ENCODE assay signal across 1 cellular context in the genomic region with DNA sequence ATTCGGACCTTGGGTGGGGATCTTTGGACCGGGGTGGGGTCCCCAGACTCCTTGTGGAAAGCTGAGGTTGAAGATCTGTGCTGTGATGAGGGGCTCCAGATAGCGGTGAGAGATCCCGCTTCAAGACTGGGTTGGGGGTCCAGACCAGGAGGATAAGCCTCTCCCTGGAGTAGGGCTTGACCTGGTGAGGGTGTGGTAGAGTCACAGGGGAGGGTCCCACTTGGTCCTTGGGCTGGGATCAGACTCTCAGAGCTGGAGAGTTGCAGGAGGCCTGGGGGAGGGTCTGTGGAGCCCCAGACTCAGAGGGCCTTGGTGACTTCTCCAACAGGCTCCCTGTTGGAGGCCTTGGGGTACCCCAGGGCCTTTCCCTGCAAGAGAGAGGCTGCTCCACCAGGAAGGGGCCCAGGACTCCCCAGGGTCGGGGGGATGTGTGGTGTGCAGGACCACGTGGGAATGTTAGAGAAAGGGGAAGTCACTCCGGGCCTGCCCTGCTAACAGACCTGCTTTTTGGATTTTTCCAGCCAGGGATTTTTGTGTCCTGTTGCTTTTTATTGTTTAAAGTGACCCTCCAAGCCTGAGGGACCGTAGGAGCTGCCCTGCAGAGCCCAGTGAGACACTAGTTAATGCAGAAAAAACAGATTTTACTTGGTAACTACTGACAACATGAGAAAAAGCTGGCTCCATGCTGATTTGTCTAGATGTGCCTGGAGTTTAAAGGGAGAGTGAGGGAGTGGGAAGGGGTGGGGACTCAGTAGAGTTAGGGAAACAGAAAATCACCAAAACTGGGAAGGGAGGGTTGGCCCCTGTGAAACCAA.
TF ChIP-seq lines count a peak whose summit lies in the region.

No MANE protein-coding gene starts in this region.

TF ChIP-seq in HepG2, 621 proteins besides CTCF, POLR2A, EP300 and RAD21 (continued from another document):
- TF ChIP-seq, protein P1, sequence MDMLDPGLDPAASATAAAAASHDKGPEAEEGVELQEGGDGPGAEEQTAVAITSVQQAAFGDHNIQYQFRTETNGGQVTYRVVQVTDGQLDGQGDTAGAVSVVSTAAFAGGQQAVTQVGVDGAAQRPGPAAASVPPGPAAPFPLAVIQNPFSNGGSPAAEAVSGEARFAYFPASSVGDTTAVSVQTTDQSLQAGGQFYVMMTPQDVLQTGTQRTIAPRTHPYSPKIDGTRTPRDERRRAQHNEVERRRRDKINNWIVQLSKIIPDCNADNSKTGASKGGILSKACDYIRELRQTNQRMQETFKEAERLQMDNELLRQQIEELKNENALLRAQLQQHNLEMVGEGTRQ (IDR thresholded peaks at IDR 0.05; ENCODE audit: low read depth, low read length): no peak
- TF ChIP-seq, protein P1 (CRISPR knock-in tag; IDR thresholded peaks at IDR 0.05; ENCODE audit: borderline replicate concordance): 0 out of 2 replicates have a peak, but pooled peaks have one; percentile 19
- TF ChIP-seq ZFY (CRISPR knock-in tag; IDR thresholded peaks at IDR 0.05) (peak; percentile 4; the same call in 1 of the 2 replicates), SP5 (CRISPR knock-in tag; IDR thresholded peaks at IDR 0.05; ENCODE audit: borderline replicate concordance, low read depth) (no peak), ZNF10 (CRISPR knock-in tag; IDR thresholded peaks at IDR 0.05; ENCODE audit: borderline replicate concordance, low read depth) (no peak), ZNF143 (CRISPR knock-in tag; IDR thresholded peaks at IDR 0.05) (peak; percentile 10; the same call in 1 of the 2 replicates), ZNF788 (CRISPR knock-in tag; IDR thresholded peaks at IDR 0.05; ENCODE audit: borderline replicate concordance) (0 out of 2 replicates have a peak, but pooled peaks have one; percentile 3), NAIF1 (CRISPR knock-in tag; IDR thresholded peaks at IDR 0.05; ENCODE audit: borderline replicate concordance) (peak; percentile 49; the same call in 1 of the 2 replicates), HNRNPL (IDR thresholded peaks at IDR 0.05; ENCODE audit: low read depth, low read length) (0 out of 2 replicates have a peak, but pooled peaks have one; percentile 14), ZFP82 (CRISPR knock-in tag; IDR thresholded peaks at IDR 0.05; ENCODE audit: borderline replicate concordance) (peak; percentile 70; the same call in 1 of the 2 replicates), HDAC6 (IDR thresholded peaks at IDR 0.05; ENCODE audit: low read depth, low read length) (no peak), BRD4 (CRISPR knock-in tag; IDR thresholded peaks at IDR 0.05) (no peak), STAG1 (CRISPR knock-in tag; IDR thresholded peaks at IDR 0.05) (no peak), ZNF816 (CRISPR knock-in tag; IDR thresholded peaks at IDR 0.05; ENCODE audit: borderline replicate concordance) (0 out of 2 replicates have a peak, but pooled peaks have one; percentile 73), HNRNPH1 (optimal IDR thresholded peaks at IDR 0.05; ENCODE audit: low read depth, low read length) (no peak), MEIS1 (CRISPR knock-in tag; IDR thresholded peaks at IDR 0.05; ENCODE audit: borderline replicate concordance) (0 out of 2 replicates have a peak, but pooled peaks have one; percentile 39), ZNF841 (CRISPR knock-in tag; IDR thresholded peaks at IDR 0.05; ENCODE audit: borderline replicate concordance) (no peak)
- TF ChIP-seq, protein P2, sequence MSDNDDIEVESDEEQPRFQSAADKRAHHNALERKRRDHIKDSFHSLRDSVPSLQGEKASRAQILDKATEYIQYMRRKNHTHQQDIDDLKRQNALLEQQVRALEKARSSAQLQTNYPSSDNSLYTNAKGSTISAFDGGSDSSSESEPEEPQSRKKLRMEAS (IDR thresholded peaks at IDR 0.05): peak; percentile 61
- TF ChIP-seq, protein P3, sequence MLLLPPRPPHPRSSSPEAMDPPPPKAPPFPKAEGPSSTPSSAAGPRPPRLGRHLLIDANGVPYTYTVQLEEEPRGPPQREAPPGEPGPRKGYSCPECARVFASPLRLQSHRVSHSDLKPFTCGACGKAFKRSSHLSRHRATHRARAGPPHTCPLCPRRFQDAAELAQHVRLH (CRISPR knock-in tag; IDR thresholded peaks at IDR 0.05; ENCODE audit: borderline replicate concordance, low read depth): peak; percentile 2; the same call in 1 of the 2 replicates
- TF ChIP-seq, protein P4, sequence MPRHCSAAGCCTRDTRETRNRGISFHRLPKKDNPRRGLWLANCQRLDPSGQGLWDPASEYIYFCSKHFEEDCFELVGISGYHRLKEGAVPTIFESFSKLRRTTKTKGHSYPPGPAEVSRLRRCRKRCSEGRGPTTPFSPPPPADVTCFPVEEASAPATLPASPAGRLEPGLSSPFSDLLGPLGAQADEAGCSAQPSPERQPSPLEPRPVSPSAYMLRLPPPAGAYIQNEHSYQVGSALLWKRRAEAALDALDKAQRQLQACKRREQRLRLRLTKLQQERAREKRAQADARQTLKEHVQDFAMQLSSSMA (CRISPR knock-in tag; IDR thresholded peaks at IDR 0.05): peak; percentile 45; the same call in 1 of the 2 replicates
- TF ChIP-seq, protein P5, sequence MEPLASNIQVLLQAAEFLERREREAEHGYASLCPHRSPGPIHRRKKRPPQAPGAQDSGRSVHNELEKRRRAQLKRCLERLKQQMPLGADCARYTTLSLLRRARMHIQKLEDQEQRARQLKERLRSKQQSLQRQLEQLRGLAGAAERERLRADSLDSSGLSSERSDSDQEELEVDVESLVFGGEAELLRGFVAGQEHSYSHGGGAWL (CRISPR knock-in tag; IDR thresholded peaks at IDR 0.05): peak; percentile 53; the same call in 1 of the 2 replicates
- TF ChIP-seq, protein P6, sequence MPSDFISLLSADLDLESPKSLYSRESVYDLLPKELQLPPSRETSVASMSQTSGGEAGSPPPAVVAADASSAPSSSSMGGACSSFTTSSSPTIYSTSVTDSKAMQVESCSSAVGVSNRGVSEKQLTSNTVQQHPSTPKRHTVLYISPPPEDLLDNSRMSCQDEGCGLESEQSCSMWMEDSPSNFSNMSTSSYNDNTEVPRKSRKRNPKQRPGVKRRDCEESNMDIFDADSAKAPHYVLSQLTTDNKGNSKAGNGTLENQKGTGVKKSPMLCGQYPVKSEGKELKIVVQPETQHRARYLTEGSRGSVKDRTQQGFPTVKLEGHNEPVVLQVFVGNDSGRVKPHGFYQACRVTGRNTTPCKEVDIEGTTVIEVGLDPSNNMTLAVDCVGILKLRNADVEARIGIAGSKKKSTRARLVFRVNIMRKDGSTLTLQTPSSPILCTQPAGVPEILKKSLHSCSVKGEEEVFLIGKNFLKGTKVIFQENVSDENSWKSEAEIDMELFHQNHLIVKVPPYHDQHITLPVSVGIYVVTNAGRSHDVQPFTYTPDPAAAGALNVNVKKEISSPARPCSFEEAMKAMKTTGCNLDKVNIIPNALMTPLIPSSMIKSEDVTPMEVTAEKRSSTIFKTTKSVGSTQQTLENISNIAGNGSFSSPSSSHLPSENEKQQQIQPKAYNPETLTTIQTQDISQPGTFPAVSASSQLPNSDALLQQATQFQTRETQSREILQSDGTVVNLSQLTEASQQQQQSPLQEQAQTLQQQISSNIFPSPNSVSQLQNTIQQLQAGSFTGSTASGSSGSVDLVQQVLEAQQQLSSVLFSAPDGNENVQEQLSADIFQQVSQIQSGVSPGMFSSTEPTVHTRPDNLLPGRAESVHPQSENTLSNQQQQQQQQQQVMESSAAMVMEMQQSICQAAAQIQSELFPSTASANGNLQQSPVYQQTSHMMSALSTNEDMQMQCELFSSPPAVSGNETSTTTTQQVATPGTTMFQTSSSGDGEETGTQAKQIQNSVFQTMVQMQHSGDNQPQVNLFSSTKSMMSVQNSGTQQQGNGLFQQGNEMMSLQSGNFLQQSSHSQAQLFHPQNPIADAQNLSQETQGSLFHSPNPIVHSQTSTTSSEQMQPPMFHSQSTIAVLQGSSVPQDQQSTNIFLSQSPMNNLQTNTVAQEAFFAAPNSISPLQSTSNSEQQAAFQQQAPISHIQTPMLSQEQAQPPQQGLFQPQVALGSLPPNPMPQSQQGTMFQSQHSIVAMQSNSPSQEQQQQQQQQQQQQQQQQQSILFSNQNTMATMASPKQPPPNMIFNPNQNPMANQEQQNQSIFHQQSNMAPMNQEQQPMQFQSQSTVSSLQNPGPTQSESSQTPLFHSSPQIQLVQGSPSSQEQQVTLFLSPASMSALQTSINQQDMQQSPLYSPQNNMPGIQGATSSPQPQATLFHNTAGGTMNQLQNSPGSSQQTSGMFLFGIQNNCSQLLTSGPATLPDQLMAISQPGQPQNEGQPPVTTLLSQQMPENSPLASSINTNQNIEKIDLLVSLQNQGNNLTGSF (CRISPR knock-in tag; IDR thresholded peaks at IDR 0.05): 0 out of 2 replicates have a peak, but pooled peaks have one; percentile 65
- TF ChIP-seq, protein P7, sequence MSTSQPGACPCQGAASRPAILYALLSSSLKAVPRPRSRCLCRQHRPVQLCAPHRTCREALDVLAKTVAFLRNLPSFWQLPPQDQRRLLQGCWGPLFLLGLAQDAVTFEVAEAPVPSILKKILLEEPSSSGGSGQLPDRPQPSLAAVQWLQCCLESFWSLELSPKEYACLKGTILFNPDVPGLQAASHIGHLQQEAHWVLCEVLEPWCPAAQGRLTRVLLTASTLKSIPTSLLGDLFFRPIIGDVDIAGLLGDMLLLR (CRISPR knock-in tag; IDR thresholded peaks at IDR 0.05): 0 out of 2 replicates have a peak, but pooled peaks have one; percentile 21
- TF ChIP-seq, protein P8, sequence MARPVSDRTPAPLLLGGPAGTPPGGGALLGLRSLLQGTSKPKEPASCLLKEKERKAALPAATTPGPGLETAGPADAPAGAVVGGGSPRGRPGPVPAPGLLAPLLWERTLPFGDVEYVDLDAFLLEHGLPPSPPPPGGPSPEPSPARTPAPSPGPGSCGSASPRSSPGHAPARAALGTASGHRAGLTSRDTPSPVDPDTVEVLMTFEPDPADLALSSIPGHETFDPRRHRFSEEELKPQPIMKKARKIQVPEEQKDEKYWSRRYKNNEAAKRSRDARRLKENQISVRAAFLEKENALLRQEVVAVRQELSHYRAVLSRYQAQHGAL (CRISPR knock-in tag; IDR thresholded peaks at IDR 0.05; ENCODE audit: not compliant biosample characterization): no peak
